Comparison of ENCODE assay signal across 1 cellular context in the genomic region with DNA sequence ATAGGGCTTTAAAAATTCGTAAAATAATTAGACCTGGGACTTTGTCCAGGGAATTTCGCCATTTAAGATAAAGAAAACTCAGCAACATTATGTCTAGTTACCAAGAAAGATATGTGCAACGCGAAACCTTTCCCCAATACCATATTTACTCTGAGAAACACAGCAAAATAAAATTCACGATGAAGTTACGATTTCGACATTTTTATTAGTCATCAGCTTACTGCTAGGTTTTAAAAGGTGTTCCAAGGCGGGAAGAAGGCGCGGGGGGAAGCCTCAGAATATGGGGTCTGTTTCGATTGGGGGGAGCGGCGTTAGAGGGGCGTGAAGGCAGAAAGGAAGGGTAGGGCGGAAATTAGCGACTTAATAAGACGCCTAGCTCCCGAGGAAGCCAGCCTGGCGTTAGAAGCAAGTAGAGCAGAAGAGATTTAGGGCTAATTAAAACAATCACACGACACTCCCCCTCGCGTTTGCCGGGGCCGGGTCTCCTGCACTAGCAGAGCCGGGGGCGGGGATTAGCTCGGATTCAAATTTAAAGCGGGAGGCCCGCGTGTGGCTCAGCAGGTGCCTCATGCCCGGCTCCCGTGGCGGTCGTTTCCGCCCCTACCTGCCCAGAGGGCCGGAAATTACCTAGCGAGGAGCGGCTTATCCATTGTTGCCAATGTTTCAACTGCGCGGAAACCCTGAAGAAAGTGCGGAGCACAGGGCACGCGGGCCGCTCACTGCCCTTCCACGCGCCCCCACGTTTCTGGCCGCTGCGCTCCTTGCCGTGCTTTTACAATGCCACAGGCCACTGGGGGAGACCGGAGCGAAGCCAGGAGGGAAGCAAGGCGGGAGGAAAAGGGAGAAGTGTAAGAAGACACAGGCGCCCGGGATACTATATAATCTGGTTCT.
A peak's percentile ranks its signal among the peaks of the same experiment; 100 is the strongest.
TF ChIP-seq lines count a peak whose summit lies in the region.

No MANE protein-coding gene starts in this region.

TF ChIP-seq in H1, 55 proteins besides CTCF, POLR2A, EP300 and RAD21 (continued from another document):
- TF ChIP-seq, protein P1, sequence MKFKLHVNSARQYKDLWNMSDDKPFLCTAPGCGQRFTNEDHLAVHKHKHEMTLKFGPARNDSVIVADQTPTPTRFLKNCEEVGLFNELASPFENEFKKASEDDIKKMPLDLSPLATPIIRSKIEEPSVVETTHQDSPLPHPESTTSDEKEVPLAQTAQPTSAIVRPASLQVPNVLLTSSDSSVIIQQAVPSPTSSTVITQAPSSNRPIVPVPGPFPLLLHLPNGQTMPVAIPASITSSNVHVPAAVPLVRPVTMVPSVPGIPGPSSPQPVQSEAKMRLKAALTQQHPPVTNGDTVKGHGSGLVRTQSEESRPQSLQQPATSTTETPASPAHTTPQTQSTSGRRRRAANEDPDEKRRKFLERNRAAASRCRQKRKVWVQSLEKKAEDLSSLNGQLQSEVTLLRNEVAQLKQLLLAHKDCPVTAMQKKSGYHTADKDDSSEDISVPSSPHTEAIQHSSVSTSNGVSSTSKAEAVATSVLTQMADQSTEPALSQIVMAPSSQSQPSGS (IDR thresholded peaks at IDR 0.05; ENCODE audit: low read length) = 0 out of 2 replicates have a peak, but pooled peaks have one; percentile 60
- TF ChIP-seq SIN3A (conservative IDR thresholded peaks at IDR 0.05 in 1 of 2, IDR thresholded peaks at IDR 0.05 in 1 of 2; ENCODE audit: low read depth in 1 of 2, low read length in 2 of 2) (peak in 1 of 2 experiments; percentile 19; a peak in 1 of 4 replicates), EGR1 (IDR thresholded peaks at IDR 0.05; ENCODE audit: borderline replicate concordance, low read depth, low read length) (no peak; the same call in 1 of the 2 replicates), CHD1 (IDR thresholded peaks at IDR 0.05; ENCODE audit: low read depth, low read length) (peak; percentile 53; the same call in 1 of the 2 replicates), CREB1 (IDR thresholded peaks at IDR 0.05) (peak; percentile 31), TBP (IDR thresholded peaks at IDR 0.05; ENCODE audit: low read depth, low read length) (peak; percentile 80), TAF7 (optimal IDR thresholded peaks at IDR 0.05; ENCODE audit: borderline replicate concordance, low read depth, low read length) (peak; percentile 84), SUZ12 (IDR thresholded peaks at IDR 0.05; ENCODE audit: low read length) (no peak), NANOG (IDR thresholded peaks at IDR 0.05; ENCODE audit: insufficient read depth, low read depth, low read length, poor library complexity, severe bottlenecking) (peak; percentile 40), CTBP2 (IDR thresholded peaks at IDR 0.05; ENCODE audit: borderline replicate concordance, insufficient read depth, insufficient read length, low read length) (no peak), TCF12 (IDR thresholded peaks at IDR 0.05; ENCODE audit: low read depth, low read length) (0 out of 2 replicates have a peak, but pooled peaks have one; percentile 9), JUN (IDR thresholded peaks at IDR 0.05; ENCODE audit: low read depth, low read length) (no peak), ASH2L (IDR thresholded peaks at IDR 0.05; ENCODE audit: low read length) (peak; percentile 93), HDAC2 (IDR thresholded peaks at IDR 0.05; ENCODE audit: borderline replicate concordance in 1 of 2, low read depth in 2 of 2, low read length in 2 of 2) (peak in 1 of 2 experiments; percentile 43; a peak in 1 of 4 replicates), KDM1A (IDR thresholded peaks at IDR 0.05; ENCODE audit: borderline replicate concordance, low read length) (no peak), EZH2 (IDR thresholded peaks at IDR 0.05; ENCODE audit: low read depth, low read length, severe bottlenecking) (no peak), CHD2 (IDR thresholded peaks at IDR 0.05; ENCODE audit: low read length) (no peak), PHF8 (conservative IDR thresholded peaks at IDR 0.05; ENCODE audit: low read depth, low read length) (peak; percentile 88), RXRA (IDR thresholded peaks at IDR 0.05; ENCODE audit: insufficient read depth, low read depth, low read length) (no peak), YY1 (IDR thresholded peaks at IDR 0.05; ENCODE audit: low read depth, low read length) (0 out of 2 replicates have a peak, but pooled peaks have one; percentile 19), RBBP5 (IDR thresholded peaks at IDR 0.05; ENCODE audit: borderline replicate concordance, low read depth, low read length) (peak; percentile 85; the same call in 1 of the 2 replicates), TAF1 (IDR thresholded peaks at IDR 0.05; ENCODE audit: low read depth, low read length) (peak; percentile 65)
- TF ChIP-seq, protein P2, sequence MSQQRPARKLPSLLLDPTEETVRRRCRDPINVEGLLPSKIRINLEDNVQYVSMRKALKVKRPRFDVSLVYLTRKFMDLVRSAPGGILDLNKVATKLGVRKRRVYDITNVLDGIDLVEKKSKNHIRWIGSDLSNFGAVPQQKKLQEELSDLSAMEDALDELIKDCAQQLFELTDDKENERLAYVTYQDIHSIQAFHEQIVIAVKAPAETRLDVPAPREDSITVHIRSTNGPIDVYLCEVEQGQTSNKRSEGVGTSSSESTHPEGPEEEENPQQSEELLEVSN (IDR thresholded peaks at IDR 0.05) = peak; percentile 92
- TF ChIP-seq, protein P3, sequence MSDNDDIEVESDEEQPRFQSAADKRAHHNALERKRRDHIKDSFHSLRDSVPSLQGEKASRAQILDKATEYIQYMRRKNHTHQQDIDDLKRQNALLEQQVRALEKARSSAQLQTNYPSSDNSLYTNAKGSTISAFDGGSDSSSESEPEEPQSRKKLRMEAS (IDR thresholded peaks at IDR 0.05) = peak; percentile 90
